1 cellular context compared by ENCODE assay signal in the genomic region with DNA sequence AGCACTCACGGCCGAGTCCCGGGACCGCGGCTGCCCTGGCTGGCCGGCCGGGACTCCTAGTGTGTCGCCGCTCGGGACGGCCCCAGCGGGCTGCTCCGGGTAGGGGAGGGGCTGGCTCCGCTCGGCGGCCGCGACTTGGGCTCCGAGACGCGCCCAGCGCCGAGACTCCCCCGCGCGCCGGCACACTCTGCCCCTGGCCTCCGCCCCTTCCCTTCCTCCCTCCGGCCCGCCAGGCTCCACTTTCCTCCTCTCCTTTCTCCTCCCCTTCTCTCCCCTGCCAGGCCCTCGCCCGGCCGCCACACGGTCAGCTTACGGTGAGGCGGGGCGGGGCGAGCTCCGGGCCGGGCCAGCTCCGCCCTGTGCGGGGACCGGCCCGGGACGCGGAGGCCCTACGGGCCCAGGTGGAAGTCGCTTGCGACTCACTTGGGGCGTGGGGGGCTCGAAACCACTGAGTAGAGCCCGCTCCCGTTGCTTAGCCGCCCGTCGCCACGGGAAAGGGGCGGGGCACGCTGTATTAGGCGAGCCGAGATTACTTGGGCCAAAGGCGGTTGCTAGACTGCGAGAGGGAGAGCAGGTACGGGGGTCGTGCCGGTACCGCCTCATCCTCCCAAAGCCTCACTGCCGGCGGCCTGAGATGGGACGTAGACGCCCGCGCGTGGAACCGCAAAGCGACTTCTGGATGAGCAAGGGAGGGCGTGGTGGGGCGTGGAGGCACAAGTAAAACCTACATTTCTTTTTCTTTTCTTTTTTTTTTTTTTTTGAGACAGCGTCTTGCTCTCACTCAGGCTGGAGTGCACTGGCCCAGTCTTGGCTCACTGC.
TF ChIP-seq lines count a peak whose summit lies in the region.

Gene ITGB5 (minus strand): TSS at position 189 of the 819 bp plus-strand sequence. CDS start 365 bp downstream, outside the sequence.

TF ChIP-seq in HCT116, 20 proteins besides CTCF, POLR2A, EP300 and RAD21 (continued from another document):
- TF ChIP-seq REST (IDR thresholded peaks at IDR 0.05; ENCODE audit: low read depth) (no peak), ELF1 (IDR thresholded peaks at IDR 0.05; ENCODE audit: borderline replicate concordance, low read depth) (no peak), JUND (IDR thresholded peaks at IDR 0.05) (no peak), ZNF274 (IDR thresholded peaks at IDR 0.05; ENCODE audit: low read depth, low read length) (no peak), YY1 (IDR thresholded peaks at IDR 0.05; ENCODE audit: extremely low read depth, insufficient replicate concordance, low read depth, low read length) (peak; percentile 59), SP1 (IDR thresholded peaks at IDR 0.05; ENCODE audit: low read depth) (no peak), TCF7L2 (IDR thresholded peaks at IDR 0.05; ENCODE audit: borderline replicate concordance, extremely low read depth, insufficient read depth, insufficient read length) (no peak)
- TF ChIP-seq, protein P1, sequence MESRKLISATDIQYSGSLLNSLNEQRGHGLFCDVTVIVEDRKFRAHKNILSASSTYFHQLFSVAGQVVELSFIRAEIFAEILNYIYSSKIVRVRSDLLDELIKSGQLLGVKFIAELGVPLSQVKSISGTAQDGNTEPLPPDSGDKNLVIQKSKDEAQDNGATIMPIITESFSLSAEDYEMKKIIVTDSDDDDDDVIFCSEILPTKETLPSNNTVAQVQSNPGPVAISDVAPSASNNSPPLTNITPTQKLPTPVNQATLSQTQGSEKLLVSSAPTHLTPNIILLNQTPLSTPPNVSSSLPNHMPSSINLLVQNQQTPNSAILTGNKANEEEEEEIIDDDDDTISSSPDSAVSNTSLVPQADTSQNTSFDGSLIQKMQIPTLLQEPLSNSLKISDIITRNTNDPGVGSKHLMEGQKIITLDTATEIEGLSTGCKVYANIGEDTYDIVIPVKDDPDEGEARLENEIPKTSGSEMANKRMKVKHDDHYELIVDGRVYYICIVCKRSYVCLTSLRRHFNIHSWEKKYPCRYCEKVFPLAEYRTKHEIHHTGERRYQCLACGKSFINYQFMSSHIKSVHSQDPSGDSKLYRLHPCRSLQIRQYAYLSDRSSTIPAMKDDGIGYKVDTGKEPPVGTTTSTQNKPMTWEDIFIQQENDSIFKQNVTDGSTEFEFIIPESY (IDR thresholded peaks at IDR 0.05; ENCODE audit: extremely low read depth, insufficient replicate concordance, low read length), result no peak
